In genomic region chr2:100064592-100065006, GRCh38 we compare ENCODE assay signal across 28 cellular contexts.
DNase-seq lines count a peak whose midpoint lies in the region; ATAC-seq, FAIRE-seq and TF ChIP-seq lines count a peak whose summit lies in the region.
"Had no signal": no experiment of that assay in that cellular context is flagged by ENCODE, and none has a peak within 500 bp of the region (broad histone marks: within the 10 kb centered on the region; RNA-seq: fewer than 3 reads in every experiment).

No MANE protein-coding gene starts in this region.

- H3K9ac ChIP-seq in K562 (ENCODE audit: insufficient read depth in 1 of 2, low read depth in 2 of 2, low read length in 2 of 2): no peak overlapping the region

- H3K79me2 ChIP-seq in K562 (ENCODE audit: control insufficient read depth, insufficient read depth, low read length): no peaks in the 10 kb centered on the region

- DNase-seq in activated CD4-positive, CD25-positive, alpha-beta regulatory T cell (lab: John Stamatoyannopoulos, UW): no peak
- DNase-seq in K562 (ENCODE audit: extremely low read depth in 1 of 4, low spot score in 3 of 4): no peak
- no peak for DNase-seq in RPMI8226
- DNase-seq: 8988T; activated CD4-positive, alpha-beta T cell treated with anti-CD3 and anti-CD28 coated beads, Interleukin-2, amount 50 U/mL, for 1 hour; activated CD8-positive, alpha-beta memory T cell treated with anti-CD3 and anti-CD28 coated beads, Interleukin-2, amount 10 ng/mL, durations not matched to agents 7 days and 5 days; caudate nucleus; DMS79; endodermal cell; GDM1; KG1; MM.1S; NCI-H2029 treated with DMSO at 0.1 percent for 48 hours; NCI-H226; SJCRH30; small intestine; stomach; T1000 had no signal

- H3K4me3 ChIP-seq in K562: no peak overlapping the region
- H3K4me3 ChIP-seq: SJCRH30, stomach had no signal

- no peak for TF ChIP-seq RAD21 in K562 (CRISPR knock-in tag; conservative IDR thresholded peaks at IDR 0.05 in 1 of 2, IDR thresholded peaks at IDR 0.05 in 1 of 2)

- ATAC-seq in activated CD4-positive, CD25-positive, alpha-beta regulatory T cell treated with anti-CD3 and anti-CD28 coated beads, Interleukin-2, amount 50 U/mL, for 24 hours: peak; percentile 70 to 76
- no peak for ATAC-seq in K562
- ATAC-seq in GM21529 (IDR thresholded peaks at IDR 0.05; ENCODE audit: unreplicated experiment): no peak
- no peak for ATAC-seq in GM19455 (IDR thresholded peaks at IDR 0.05; ENCODE audit: unreplicated experiment)
- ATAC-seq: activated CD8-positive, alpha-beta memory T cell treated with anti-CD3 and anti-CD28 coated beads, Interleukin-2, amount 10 ng/mL, durations not matched to agents 7 days and 5 days had no signal

- in situ Hi-C loops in K562 (cut with MboI): no loop called here

- intact Hi-C loops in K562 (cut with micrococcal nuclease): no loop called here

- TF ChIP-seq EP300 in K562 (IDR thresholded peaks at IDR 0.05; ENCODE audit: low read length): no peak

- H3K27me3 Mint-ChIP-seq in IgD-negative memory B cell: no peaks in the 10 kb centered on the region
- H3K27me3 Mint-ChIP-seq: dendritic cell treated with granulocyte-macrophage colony-stimulating factor and Interleukin-4, amounts not matched to agents 40 ng/mL and 50 ng/mL, for 4 days had no signal

- no TSS peak for BruUV-seq in K562 (replicated peaks; lab: Mats Ljungman, UMichigan)

- H3K36me3 ChIP-seq in K562 (ENCODE audit: control insufficient read depth, insufficient read depth, low read length): no peaks in the 10 kb centered on the region
- H3K36me3 ChIP-seq: SJCRH30, stomach had no signal

- H3K27ac Mint-ChIP-seq in IgD-negative memory B cell: peak overlapping the region; percentile 3 to 46 (median 36)
- H3K27ac Mint-ChIP-seq: activated CD8-positive, alpha-beta memory T cell treated with anti-CD3 and anti-CD28 coated beads, Interleukin-2, amount 10 ng/mL, durations not matched to agents 7 days and 5 days; CD14-positive monocyte; dendritic cell treated with granulocyte-macrophage colony-stimulating factor and Interleukin-4, amounts not matched to agents 40 ng/mL and 50 ng/mL, for 4 days; endodermal cell had no signal

- peaks cover 67 to 82% (median 80%) of the 10 kb centered on the region in 3 donors for H3K4me1 Mint-ChIP-seq in IgD-negative memory B cell
- H3K4me1 Mint-ChIP-seq: endodermal cell had no signal

- H3K4me2 ChIP-seq in K562 (ENCODE audit: insufficient read depth, low read length): no peak overlapping the region

- peaks cover 11% of the 10 kb centered on the region for H3K36me3 Mint-ChIP-seq in IgD-negative memory B cell
- H3K36me3 Mint-ChIP-seq: activated CD8-positive, alpha-beta memory T cell treated with anti-CD3 and anti-CD28 coated beads, Interleukin-2, amount 10 ng/mL, durations not matched to agents 7 days and 5 days had no signal

- H3K4me3 Mint-ChIP-seq in IgD-negative memory B cell: peak overlapping the region; percentile 6 to 89 (median 43)
- H3K4me3 Mint-ChIP-seq: activated CD8-positive, alpha-beta memory T cell treated with anti-CD3 and anti-CD28 coated beads, Interleukin-2, amount 10 ng/mL, durations not matched to agents 7 days and 5 days; CD14-positive monocyte; dendritic cell treated with granulocyte-macrophage colony-stimulating factor and Interleukin-4, amounts not matched to agents 40 ng/mL and 50 ng/mL, for 4 days; endodermal cell had no signal

- POLR2A ChIA-PET in K562 (lab: Yijun Ruan, JAX): no interaction called here

- H3K9me1 ChIP-seq in K562 (ENCODE audit: control insufficient read depth, insufficient read depth, low read length): no peaks in the 10 kb centered on the region

- no peak for TF ChIP-seq POLR2A in K562 (conservative IDR thresholded peaks at IDR 0.05)

- no peak overlapping the region for H2AFZ ChIP-seq in K562 (ENCODE audit: low read depth, low read length)

- H3K9me3 ChIP-seq in K562 (replicated peaks; ENCODE audit: control insufficient read depth, insufficient read depth, low read depth, low read length): no peaks in the 10 kb centered on the region
- H3K9me3 ChIP-seq: SJCRH30, stomach had no signal

- H3K27me3 ChIP-seq in K562 (ENCODE audit: control insufficient read depth in 2 of 2, insufficient read depth in 2 of 2, low read length in 2 of 2): no peaks in the 10 kb centered on the region; a peak in 2 of 5 replicates
- H3K27me3 ChIP-seq: SJCRH30, stomach had no signal

- peaks cover 0 to 2% (median 0%) of the 10 kb centered on the region in 3 donors for H3K9me3 Mint-ChIP-seq in IgD-negative memory B cell

- WGBS in K562 (ENCODE audit: insufficient coverage, low coverage, missing lambda C conversion rate): 10% methylated on average over 5 of the region's 5 CpGs

- H4K20me1 ChIP-seq in K562 (replicated peaks; ENCODE audit: control insufficient read depth, insufficient read depth, low read length): no peaks in the 10 kb centered on the region

- no peak for FAIRE-seq in K562 (lab: Jason Lieb, UNC)
- FAIRE-seq: RCC 7860, small intestine, urothelium cell line had no signal

- CTCF ChIA-PET in K562 (lab: Yijun Ruan, JAX; ENCODE audit: low intra/inter-chr PET ratio): no interaction called here

- no peak for TF ChIP-seq CTCF in C4-2B (conservative IDR thresholded peaks at IDR 0.05)
- no peak for TF ChIP-seq CTCF in K562 (IDR thresholded peaks at IDR 0.05 in 2 of 3, conservative IDR thresholded peaks at IDR 0.05 in 1 of 3; ENCODE audit: insufficient read depth in 2 of 3, low read depth in 1 of 3, low read length in 3 of 3)

- H3K4me1 ChIP-seq in K562 (replicated peaks in 1 of 2; ENCODE audit: control insufficient read depth in 2 of 2, insufficient read depth in 2 of 2, low read length in 2 of 2): no peaks in the 10 kb centered on the region
- H3K4me1 ChIP-seq: SJCRH30 had no signal

- H3K27ac ChIP-seq in C4-2B (peak overlapping the region; percentile 81; the same call in 1 of the 2 replicates), K562 (ENCODE audit: extremely low read depth, low read depth, low read length) (no peak overlapping the region)
- H3K27ac ChIP-seq: SJCRH30, VCaP had no signal

TF ChIP-seq in K562, 482 proteins besides CTCF, POLR2A, EP300 and RAD21 (continues in another document):
- TF ChIP-seq ZNF316 (IDR thresholded peaks at IDR 0.05) (peak; percentile 34; the same call in 1 of the 2 replicates), HOXB6 (CRISPR knock-in tag; IDR thresholded peaks at IDR 0.05; ENCODE audit: borderline replicate concordance) (no peak), FOXJ3 (CRISPR knock-in tag; IDR thresholded peaks at IDR 0.05) (no peak), CREB5 (CRISPR knock-in tag; IDR thresholded peaks at IDR 0.05) (no peak), ZBTB43 (CRISPR knock-in tag; IDR thresholded peaks at IDR 0.05) (no peak), MAFG (tag; conservative IDR thresholded peaks at IDR 0.05) (peak; percentile 59; the same call in 1 of the 2 replicates), U2AF1 (optimal IDR thresholded peaks at IDR 0.05; ENCODE audit: low read depth, low read length) (no peak), E2F5 (CRISPR knock-in tag; IDR thresholded peaks at IDR 0.05) (no peak), SNIP1 (IDR thresholded peaks at IDR 0.05; ENCODE audit: low read depth) (no peak), ZNF57 (CRISPR knock-in tag; IDR thresholded peaks at IDR 0.05) (no peak)

Comparison
In these comparisons a context has a peak if more than half of its experiments do, and no peak if none do; other contexts are left out.
1. ATAC-seq: peak in activated CD4-positive, CD25-positive, alpha-beta regulatory T cell treated with anti-CD3 and anti-CD28 coated beads, Interleukin-2, amount 50 U/mL, for 24 hours (2 of 2); none in K562 (single experiment), GM21529 (single experiment) and GM19455 (single experiment).